8 cellular contexts compared by ENCODE assay signal in genomic region chr6:30102701-30103629, GRCh38. TPM values are rescaled to one million over a fixed set of nuclear protein-coding genes. Genes with fewer than 3 reads are reported as not detected.
DNase-seq lines count a peak whose midpoint lies in the region; ATAC-seq and TF ChIP-seq lines count a peak whose summit lies in the region.

No MANE protein-coding gene starts in this region.

- peak; percentile 89 for TF ChIP-seq RAD21 in Ishikawa (IDR thresholded peaks at IDR 0.05; ENCODE audit: low read depth)

- H3K27ac Mint-ChIP-seq in activated T-cell treated with anti-CD3 and anti-CD28 coated beads, Interleukin-2, amount 50 U/mL, for 24 hours, result no peak overlapping the region
- peak overlapping the region; percentile 27 to 90 (median 64) for H3K27ac Mint-ChIP-seq in naive B cell

- DNase-seq in AML-193 (lab: John Stamatoyannopoulos, UW) (peak; percentile 93 to 94), fibroblast of gingiva (ENCODE audit: low read depth) (peak; percentile 76), naive B cell (peak; percentile 77)
- DNase-seq in activated T-cell treated with anti-CD3 and anti-CD28 coated beads, Interleukin-2, amount 50 U/mL, for 24 hours, result peak; percentile 86
- DNase-seq in stimulated activated CD8-positive, alpha-beta memory T cell treated with anti-CD3 and anti-CD28 coated beads, Interleukin-7, amount 100 ng/mL, for 24 hours (ENCODE audit: low read depth), result peak; percentile 59

- H3K27me3 Mint-ChIP-seq in activated T-cell treated with anti-CD3 and anti-CD28 coated beads, Interleukin-2, amount 50 U/mL, for 24 hours, result peaks cover 61% of the 10 kb centered on the region
- peaks cover 55 to 75% (median 60%) of the 10 kb centered on the region in 3 donors for H3K27me3 Mint-ChIP-seq in naive B cell

- H3K9me3 Mint-ChIP-seq in activated T-cell treated with anti-CD3 and anti-CD28 coated beads, Interleukin-2, amount 50 U/mL, for 24 hours, result no peaks in the 10 kb centered on the region
- H3K9me3 Mint-ChIP-seq in naive B cell, result peaks cover 0 to 8% (median 0%) of the 10 kb centered on the region in 7 donors

- H3K4me3 Mint-ChIP-seq in activated T-cell treated with anti-CD3 and anti-CD28 coated beads, Interleukin-2, amount 50 U/mL, for 24 hours, result peak overlapping the region; percentile 79
- peak overlapping the region; percentile 76 to 96 (median 92) for H3K4me3 Mint-ChIP-seq in naive B cell

- no peak for TF ChIP-seq EP300 in Ishikawa (IDR thresholded peaks at IDR 0.05; ENCODE audit: borderline replicate concordance)

- ATAC-seq in GM19395 (IDR thresholded peaks at IDR 0.05; ENCODE audit: unreplicated experiment) (peak; percentile 77), naive B cell (ENCODE audit: low read depth in 2 of 2) (peak; percentile 83 to 86)

- peaks cover 48% of the 10 kb centered on the region for H3K4me1 Mint-ChIP-seq in activated T-cell treated with anti-CD3 and anti-CD28 coated beads, Interleukin-2, amount 50 U/mL, for 24 hours (ENCODE audit: low read depth)
- peaks cover 35 to 36% (median 35%) of the 10 kb centered on the region in 3 donors for H3K4me1 Mint-ChIP-seq in naive B cell

- no peaks in the 10 kb centered on the region for H3K36me3 Mint-ChIP-seq in activated T-cell treated with anti-CD3 and anti-CD28 coated beads, Interleukin-2, amount 50 U/mL, for 24 hours (ENCODE audit: low read depth)
- no peaks in the 10 kb centered on the region for H3K36me3 Mint-ChIP-seq in naive B cell

TF ChIP-seq in Ishikawa, 13 proteins besides CTCF, POLR2A, EP300 and RAD21:
- TF ChIP-seq FOXM1 (IDR thresholded peaks at IDR 0.05; ENCODE audit: borderline replicate concordance, low read depth) (no peak), MAX (IDR thresholded peaks at IDR 0.05) (peak; percentile 26; the same call in 1 of the 2 replicates), USF1 (IDR thresholded peaks at IDR 0.05) (no peak), EGR1 (IDR thresholded peaks at IDR 0.05) (no peak), TEAD4 (IDR thresholded peaks at IDR 0.05) (no peak), CREB1 (IDR thresholded peaks at IDR 0.05; ENCODE audit: low read depth) (no peak), TCF12 (IDR thresholded peaks at IDR 0.05; ENCODE audit: low read depth) (no peak), CEBPB (IDR thresholded peaks at IDR 0.05) (no peak)

TF ChIP-seq in PFSK-1, 5 proteins besides CTCF, POLR2A, EP300 and RAD21:
- TF ChIP-seq REST (IDR thresholded peaks at IDR 0.05; ENCODE audit: insufficient read depth in 1 of 2, low read depth in 2 of 2, low read length in 2 of 2) (no peak), SIN3A (IDR thresholded peaks at IDR 0.05; ENCODE audit: borderline replicate concordance, insufficient read depth, low read length) (no peak), POLR2AphosphoS5 (IDR thresholded peaks at IDR 0.05; ENCODE audit: low read depth, low read length) (no peak), TAF1 (IDR thresholded peaks at IDR 0.05; ENCODE audit: borderline replicate concordance, insufficient read depth, low read length) (no peak), FOXP2 (optimal IDR thresholded peaks at IDR 0.05; ENCODE audit: borderline replicate concordance, extremely low read depth, extremely low read length, insufficient read depth) (peak; percentile 69)
TF ChIP-seq in PFSK-1: peak in this region for 1.

RNA-seq across cellular contexts. Expression of gene TRIM31, which starts 9.9 kb away (rescaled TPM):
- not detected for polyA plus RNA-seq in PFSK-1 (2012; ENCODE audit: insufficient read length, low read depth)
- not detected for polyA plus RNA-seq in naive B cell (ENCODE audit: low read depth in 6 of 6)

RNA-seq across cellular contexts. Expression of gene RNF39, which starts 27.4 kb away (rescaled TPM):
- polyA plus RNA-seq in PFSK-1 (2012; ENCODE audit: insufficient read length, low read depth), result 3.6 TPM
- under 1 TPM in 2 of 6 donors, not detected in 4; 0.14 to 0.15 TPM for polyA plus RNA-seq in naive B cell (ENCODE audit: low read depth in 6 of 6)

RNA-seq across cellular contexts. Expression of gene TRIM40, which starts 33.0 kb away (rescaled TPM):
- not detected for polyA plus RNA-seq in PFSK-1 (2012; ENCODE audit: insufficient read length, low read depth)
- polyA plus RNA-seq in naive B cell (ENCODE audit: low read depth in 6 of 6), result not detected

RNA-seq across cellular contexts. Expression of gene PPP1R11, which starts 36.0 kb away (rescaled TPM):
- polyA plus RNA-seq in PFSK-1 (2012; ENCODE audit: insufficient read length, low read depth), result 53.0 TPM
- 100 to 1,000 TPM in 2 of 6 donors, 10 to 100 TPM in 4; 70.9 to 101 (median 84.8) TPM for polyA plus RNA-seq in naive B cell (ENCODE audit: low read depth in 6 of 6)

RNA-seq across cellular contexts. Expression of gene POLR1H, which starts 41.9 kb away (rescaled TPM):
- polyA plus RNA-seq in PFSK-1 (2012; ENCODE audit: insufficient read length, low read depth), result 54.3 TPM
- polyA plus RNA-seq in naive B cell (ENCODE audit: low read depth in 6 of 6), result 100 to 1,000 TPM in 1 of 6 donors, 10 to 100 TPM in 5; 40.2 to 102 (median 85.7) TPM

Comparison
In these comparisons a context has a peak if more than half of its experiments do, and no peak if none do; other contexts are left out.
1. Peak in every context shown above with its lines: DNase-seq and ATAC-seq.